8 cellular contexts compared by ENCODE assay signal in the genomic region with DNA sequence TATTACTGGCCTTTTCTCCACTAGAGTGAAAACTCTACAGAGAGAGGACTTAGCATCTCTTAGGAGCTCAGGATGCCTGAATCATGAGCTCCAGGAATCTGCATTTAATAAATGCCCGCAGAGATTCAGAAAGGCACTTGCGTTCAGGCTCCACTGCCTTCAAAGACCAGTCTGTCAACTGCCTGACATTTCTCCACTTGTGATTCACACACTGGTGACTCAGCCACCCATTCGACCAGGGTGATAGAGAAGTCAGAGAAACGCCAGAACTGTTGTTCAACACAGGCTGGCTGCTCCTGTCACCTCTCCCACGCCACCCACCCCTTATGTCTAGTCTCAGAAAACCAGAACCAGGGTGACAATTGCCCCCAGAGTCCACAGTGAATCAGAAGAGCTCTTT. TPM values are rescaled to one million over a fixed set of nuclear protein-coding genes. Genes with fewer than 3 reads are reported as not detected.
DNase-seq lines count a peak whose midpoint lies in the region; TF ChIP-seq lines count a peak whose summit lies in the region.

No MANE protein-coding gene starts in this region.

- no peaks in the 10 kb centered on the region for H3K4me1 ChIP-seq in Karpas-422 (ENCODE audit: low read length)

- no peaks in the 10 kb centered on the region for H3K79me2 ChIP-seq in Karpas-422 (ENCODE audit: low read length)

- H2AFZ ChIP-seq in Karpas-422 (ENCODE audit: low read length) = no peak overlapping the region

- no peak for TF ChIP-seq CTCF in fibroblast of pulmonary artery (IDR thresholded peaks at IDR 0.05; ENCODE audit: low read length, missing control alignments)

- H4K20me1 ChIP-seq in Karpas-422 (ENCODE audit: insufficient read depth, low read depth, low read length) = no peaks in the 10 kb centered on the region

- H3K27ac ChIP-seq in Karpas-422 (ENCODE audit: low read length) = no peak overlapping the region

- H3K4me2 ChIP-seq in Karpas-422 (ENCODE audit: low read depth, low read length, poor library complexity, severe bottlenecking) = no peak overlapping the region

- no peaks in the 10 kb centered on the region for H3K9me2 ChIP-seq in Karpas-422 (replicated peaks; ENCODE audit: insufficient read depth, low read length)

- no peaks in the 10 kb centered on the region for H3K9me3 ChIP-seq in Karpas-422 (ENCODE audit: low read length)

- no peaks in the 10 kb centered on the region for H3K36me3 ChIP-seq in Karpas-422 (ENCODE audit: insufficient read depth, low read length)

- no peak overlapping the region for H3K9ac ChIP-seq in Karpas-422 (ENCODE audit: low read length)

- no peak overlapping the region for H3K4me3 ChIP-seq in fibroblast of pulmonary artery (replicated peaks; ENCODE audit: low read depth, low read length)
- no peak overlapping the region for H3K4me3 ChIP-seq in Karpas-422 (ENCODE audit: low read length)

- no peaks in the 10 kb centered on the region for H3K27me3 ChIP-seq in Karpas-422 (ENCODE audit: low read length)

- DNase-seq in DMS53 (lab: John Stamatoyannopoulos, UW) = peak; percentile 90
- DNase-seq in HPDE6-E6E7 (ENCODE audit: extremely low spot score) = peak; percentile 95
- DNase-seq in activated CD8-positive, alpha-beta memory T cell treated with anti-CD3 and anti-CD28 coated beads for 24 hours = peak; percentile 87
- DNase-seq in fibroblast of pulmonary artery (ENCODE audit: low read depth) = peak; percentile 71
- peak; percentile 79 for DNase-seq in stimulated activated CD4-positive, alpha-beta T cell treated with anti-CD3 and anti-CD28 coated beads, Interleukin-4, amount 100 ng/mL, for 1 hour
- no peak for DNase-seq in OCI-M2 (lab: John Stamatoyannopoulos, UW; ENCODE audit: unreplicated experiment)
- DNase-seq in Karpas-422 = no peak
- no peak for DNase-seq in RPMI8226

RNA-seq across cellular contexts. Expression of gene LBR, which starts 26.9 kb away (rescaled TPM):
- total RNA-seq in Karpas-422 (2014; rRNA removed; shearing (Covaris generic); ENCODE audit: low replicate concordance) = 66.0 and 157 TPM in 2 replicates

Comparison
In these comparisons a context has a peak if more than half of its experiments do, and no peak if none do; other contexts are left out.
1. DNase-seq: peak in DMS53 (single experiment), HPDE6-E6E7 (single experiment), activated CD8-positive, alpha-beta memory T cell treated with anti-CD3 and anti-CD28 coated beads for 24 hours (single experiment), fibroblast of pulmonary artery (single experiment) and stimulated activated CD4-positive, alpha-beta T cell treated with anti-CD3 and anti-CD28 coated beads, Interleukin-4, amount 100 ng/mL, for 1 hour (single experiment); none in OCI-M2 (single experiment), Karpas-422 (single experiment) and RPMI8226 (single experiment).